In genomic region chr5:124521461-124522230, GRCh38 we compare ENCODE assay signal across 1 cellular context.
TF ChIP-seq lines count a peak whose summit lies in the region.

No MANE protein-coding gene starts in this region.

TF ChIP-seq in K562, 482 proteins besides CTCF, POLR2A, EP300 and RAD21 (continued from another document):
- TF ChIP-seq BCLAF1 (IDR thresholded peaks at IDR 0.05; ENCODE audit: borderline replicate concordance in 1 of 2, control insufficient read depth in 1 of 2, low read depth in 2 of 2, low read length in 1 of 2): no peak
- TF ChIP-seq ATF7 (IDR thresholded peaks at IDR 0.05): no peak
- no peak for TF ChIP-seq DNMT1 (IDR thresholded peaks at IDR 0.05)
- no peak for TF ChIP-seq ZNF511 (CRISPR knock-in tag; IDR thresholded peaks at IDR 0.05)
- TF ChIP-seq SOX6 (IDR thresholded peaks at IDR 0.05): no peak
- TF ChIP-seq NCOA6 (IDR thresholded peaks at IDR 0.05): no peak
- no peak for TF ChIP-seq FOXO4 (CRISPR knock-in tag; IDR thresholded peaks at IDR 0.05)
- TF ChIP-seq ZNF395 (CRISPR knock-in tag; IDR thresholded peaks at IDR 0.05): no peak
- TF ChIP-seq HINFP (tag; conservative IDR thresholded peaks at IDR 0.05; ENCODE audit: low read depth): no peak
- no peak for TF ChIP-seq FOXJ3 (CRISPR knock-in tag; IDR thresholded peaks at IDR 0.05)
- no peak for TF ChIP-seq ILK (tag; IDR thresholded peaks at IDR 0.05; ENCODE audit: borderline replicate concordance, low read depth)
- TF ChIP-seq TAF15 (IDR thresholded peaks at IDR 0.05; ENCODE audit: low read depth, low read length): no peak
- no peak for TF ChIP-seq YBX1 (IDR thresholded peaks at IDR 0.05)
- no peak for TF ChIP-seq ARID2 (IDR thresholded peaks at IDR 0.05)
